Comparison of ENCODE assay signal across 21 cellular contexts in the genomic region with DNA sequence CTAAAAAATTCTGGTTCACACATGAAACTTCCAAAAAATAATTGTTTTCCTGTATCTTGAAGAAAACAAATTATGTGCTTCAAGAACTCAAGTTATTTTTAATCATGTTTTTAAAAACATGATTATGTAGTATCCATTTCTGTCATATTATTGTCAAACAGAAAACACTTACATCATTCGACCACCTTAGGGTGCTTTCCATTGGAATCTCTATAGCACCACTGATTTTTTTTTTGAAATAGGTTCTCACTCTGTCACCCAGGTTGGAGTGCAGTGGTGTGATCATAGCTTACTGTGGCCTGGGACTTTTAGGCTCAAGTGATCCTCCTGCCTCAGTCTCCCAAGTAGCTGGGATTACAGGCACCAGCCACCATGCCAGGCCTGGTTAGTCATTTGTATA.
DNase-seq lines count a peak whose midpoint lies in the region; ATAC-seq, FAIRE-seq and TF ChIP-seq lines count a peak whose summit lies in the region.
"Had no signal": no experiment of that assay in that cellular context is flagged by ENCODE, and none has a peak within 500 bp of the region (broad histone marks: within the 10 kb centered on the region; RNA-seq: fewer than 3 reads in every experiment).

No MANE protein-coding gene starts in this region.

- RAD21 ChIA-PET in GM12878 (lab: Charles Lee; ENCODE audit: unreplicated experiment): no interaction called here

- H3K79me2 ChIP-seq in GM12878 (ENCODE audit: control insufficient read depth, insufficient read depth, low read length): no peaks in the 10 kb centered on the region

- TF ChIP-seq CTCF in GM12865 (IDR thresholded peaks at IDR 0.05; ENCODE audit: insufficient read depth, low read depth, low read length, missing control alignments) (no peak), GM12878 (IDR thresholded peaks at IDR 0.05 in 2 of 3, conservative IDR thresholded peaks at IDR 0.05 in 1 of 3; ENCODE audit: control insufficient read depth in 2 of 3, extremely low read depth in 1 of 3, insufficient read depth in 1 of 3, low read depth in 3 of 3, low read length in 3 of 3) (no peak), lower lobe of right lung (IDR thresholded peaks at IDR 0.05) (no peak)

- H3K4me3 ChIP-seq in GM12865 (ENCODE audit: low read depth, low read length) (no peak overlapping the region), GM12878 (no peak overlapping the region), lower lobe of right lung (no peak overlapping the region)
- H3K4me3 ChIP-seq: A549; BLaER1 treated with 17β-estradiol and CSF1 and Interleukin-3, amounts not matched to agents 10 nM and 100 nM had no signal

- SMC1A ChIA-PET in GM12878 (lab: Charles Lee; ENCODE audit: uncharacterized antibody, unreplicated experiment): interaction anchor here (1.0 kb wide), 1 partner anchor 50 kb away, joined by 3 read pairs; no protein-coding TSS in a partner anchor

- H4K20me1 ChIP-seq in GM12878 (ENCODE audit: control insufficient read depth, insufficient read depth): no peaks in the 10 kb centered on the region
- H4K20me1 ChIP-seq: BLaER1 treated with 17β-estradiol and CSF1 and Interleukin-3, amounts not matched to agents 10 nM and 100 nM had no signal

- TF ChIP-seq POLR2A in GM12878 (IDR thresholded peaks at IDR 0.05; ENCODE audit: low read depth, low read length): no peak

- FAIRE-seq in GM12878 (lab: Jason Lieb, UNC): no peak
- FAIRE-seq: A549, D721Med, G401.6, GM12892, GM18507, GM19239 had no signal

- ATAC-seq in HG02610 (IDR thresholded peaks at IDR 0.05; ENCODE audit: unreplicated experiment) (peak; percentile 87), GM12878 (peak; percentile 86), lower lobe of right lung (no peak)
- ATAC-seq: A549; CD8-positive, alpha-beta T cell had no signal

- H3K9me3 ChIP-seq in GM12878 (replicated peaks; ENCODE audit: control insufficient read depth, insufficient read depth, low read length) (no peaks in the 10 kb centered on the region), lower lobe of right lung (no peaks in the 10 kb centered on the region)
- H3K9me3 ChIP-seq: A549; BLaER1 treated with 17β-estradiol and CSF1 and Interleukin-3, amounts not matched to agents 10 nM and 100 nM; Caco-2 had no signal

- TF ChIP-seq RAD21 in GM12878 (IDR thresholded peaks at IDR 0.05; ENCODE audit: insufficient read depth, low read depth, low read length): no peak

- 0% methylated on average over 1 of the region's 1 CpG for WGBS in GM12878 (ENCODE audit: insufficient coverage, insufficient replicate concordance, low lambda C conversion rate, missing lambda C conversion rate)

- no peaks in the 10 kb centered on the region for H3K36me3 ChIP-seq in GM12878 (ENCODE audit: control insufficient read depth in 2 of 2, insufficient read depth in 2 of 2, low read length in 1 of 2)
- no peaks in the 10 kb centered on the region for H3K36me3 ChIP-seq in lower lobe of right lung
- H3K36me3 ChIP-seq: BLaER1 treated with 17β-estradiol and CSF1 and Interleukin-3, amounts not matched to agents 10 nM and 100 nM had no signal

- POLR2A ChIA-PET in GM12878 (lab: Charles Lee): interaction anchor here (0.8 to 1.3 kb wide), 2 partner anchors 9 to 16 kb away, joined by 3 to 5 read pairs; no protein-coding TSS in a partner anchor

- 0 out of 4 replicates have a peak, but pooled peaks of 1 of the 2 experiments have one; percentile 22 for TF ChIP-seq EP300 in GM12878 (IDR thresholded peaks at IDR 0.05; ENCODE audit: borderline replicate concordance in 1 of 2, control insufficient read depth in 1 of 2, low read depth in 2 of 2, low read length in 2 of 2)

- in situ Hi-C loops in GM12878 (cut with MboI): no loop called here

- H3K9ac ChIP-seq in GM12878 (ENCODE audit: control insufficient read depth, insufficient read depth, low read length): no peak overlapping the region
- H3K9ac ChIP-seq: BLaER1 treated with 17β-estradiol and CSF1 and Interleukin-3, amounts not matched to agents 10 nM and 100 nM had no signal

- BruUV-seq in GM12878 (replicated peaks; lab: Mats Ljungman, UMichigan): no TSS peak

- intact Hi-C loops in GM12878 (cut with micrococcal nuclease; ENCODE audit: unreplicated experiment): no loop called here
- intact Hi-C loops in lower lobe of right lung (cut with DNase I): no loop called here

- no peak overlapping the region for H3K4me2 ChIP-seq in GM12878 (ENCODE audit: control insufficient read depth, insufficient read depth)
- H3K4me2 ChIP-seq: A549; BLaER1 treated with 17β-estradiol and CSF1 and Interleukin-3, amounts not matched to agents 10 nM and 100 nM had no signal

- no peak overlapping the region for H3K27ac ChIP-seq in GM12878 (ENCODE audit: control insufficient read depth, insufficient read depth)
- H3K27ac ChIP-seq in lower lobe of right lung: no peak overlapping the region
- H3K27ac ChIP-seq: 22Rv1; A549; BLaER1 treated with 17β-estradiol and CSF1 and Interleukin-3, amounts not matched to agents 10 nM and 100 nM; C4-2B had no signal

- CTCF ChIA-PET in GM12878 (lab: Yijun Ruan, JAX): no interaction called here

- H3K27me3 ChIP-seq in GM12878 (replicated peaks in 1 of 2; ENCODE audit: control insufficient read depth in 2 of 2, insufficient read depth in 2 of 2, low read length in 1 of 2) (no peaks in the 10 kb centered on the region), lower lobe of right lung (ENCODE audit: low read depth) (no peaks in the 10 kb centered on the region)
- H3K27me3 ChIP-seq: BLaER1 treated with 17β-estradiol and CSF1 and Interleukin-3, amounts not matched to agents 10 nM and 100 nM had no signal

- DNase-seq in GM12865 (ENCODE audit: low read depth): peak; percentile 3
- no peak for DNase-seq in GM12878 (ENCODE audit: low read depth, low spot score)
- no peak for DNase-seq in lower lobe of right lung
- DNase-seq in central memory CD4-positive, alpha-beta T cell: no peak
- DNase-seq: AML-193; Caco-2; Calu3; CD4-positive, alpha-beta T cell; CD8-positive, alpha-beta T cell; DMS79 treated with DMSO at 0.1 percent for 48 hours; GF-D8 had no signal

- no peak overlapping the region for H2AFZ ChIP-seq in GM12878 (ENCODE audit: control insufficient read depth, low read depth, low read length)

- H3K4me1 ChIP-seq in GM12878 (ENCODE audit: control insufficient read depth, insufficient read depth, low read length) (no peaks in the 10 kb centered on the region), lower lobe of right lung (no peaks in the 10 kb centered on the region)
- H3K4me1 ChIP-seq: A549; BLaER1 treated with 17β-estradiol and CSF1 and Interleukin-3, amounts not matched to agents 10 nM and 100 nM; Caco-2 had no signal

TF ChIP-seq in GM12878, 131 proteins besides CTCF, POLR2A, EP300 and RAD21 (continues in another document):
- TF ChIP-seq, protein P1, sequence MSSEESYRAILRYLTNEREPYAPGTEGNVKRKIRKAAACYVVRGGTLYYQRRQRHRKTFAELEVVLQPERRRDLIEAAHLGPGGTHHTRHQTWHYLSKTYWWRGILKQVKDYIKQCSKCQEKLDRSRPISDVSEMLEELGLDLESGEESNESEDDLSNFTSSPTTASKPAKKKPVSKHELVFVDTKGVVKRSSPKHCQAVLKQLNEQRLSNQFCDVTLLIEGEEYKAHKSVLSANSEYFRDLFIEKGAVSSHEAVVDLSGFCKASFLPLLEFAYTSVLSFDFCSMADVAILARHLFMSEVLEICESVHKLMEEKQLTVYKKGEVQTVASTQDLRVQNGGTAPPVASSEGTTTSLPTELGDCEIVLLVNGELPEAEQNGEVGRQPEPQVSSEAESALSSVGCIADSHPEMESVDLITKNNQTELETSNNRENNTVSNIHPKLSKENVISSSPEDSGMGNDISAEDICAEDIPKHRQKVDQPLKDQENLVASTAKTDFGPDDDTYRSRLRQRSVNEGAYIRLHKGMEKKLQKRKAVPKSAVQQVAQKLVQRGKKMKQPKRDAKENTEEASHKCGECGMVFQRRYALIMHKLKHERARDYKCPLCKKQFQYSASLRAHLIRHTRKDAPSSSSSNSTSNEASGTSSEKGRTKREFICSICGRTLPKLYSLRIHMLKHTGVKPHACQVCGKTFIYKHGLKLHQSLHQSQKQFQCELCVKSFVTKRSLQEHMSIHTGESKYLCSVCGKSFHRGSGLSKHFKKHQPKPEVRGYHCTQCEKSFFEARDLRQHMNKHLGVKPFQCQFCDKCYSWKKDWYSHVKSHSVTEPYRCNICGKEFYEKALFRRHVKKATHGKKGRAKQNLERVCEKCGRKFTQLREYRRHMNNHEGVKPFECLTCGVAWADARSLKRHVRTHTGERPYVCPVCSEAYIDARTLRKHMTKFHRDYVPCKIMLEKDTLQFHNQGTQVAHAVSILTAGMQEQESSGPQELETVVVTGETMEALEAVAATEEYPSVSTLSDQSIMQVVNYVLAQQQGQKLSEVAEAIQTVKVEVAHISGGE (CRISPR knock-in tag; IDR thresholded peaks at IDR 0.05): no peak
- TF ChIP-seq CREM (IDR thresholded peaks at IDR 0.05; ENCODE audit: low read depth) (peak; percentile 78), EZH2 (IDR thresholded peaks at IDR 0.05; ENCODE audit: borderline replicate concordance, control insufficient read depth, low read depth, low read length) (no peak), CBX3 (IDR thresholded peaks at IDR 0.05; ENCODE audit: borderline replicate concordance, low read depth) (no peak), NR2F1 (conservative IDR thresholded peaks at IDR 0.05) (no peak)
- TF ChIP-seq, protein P2, sequence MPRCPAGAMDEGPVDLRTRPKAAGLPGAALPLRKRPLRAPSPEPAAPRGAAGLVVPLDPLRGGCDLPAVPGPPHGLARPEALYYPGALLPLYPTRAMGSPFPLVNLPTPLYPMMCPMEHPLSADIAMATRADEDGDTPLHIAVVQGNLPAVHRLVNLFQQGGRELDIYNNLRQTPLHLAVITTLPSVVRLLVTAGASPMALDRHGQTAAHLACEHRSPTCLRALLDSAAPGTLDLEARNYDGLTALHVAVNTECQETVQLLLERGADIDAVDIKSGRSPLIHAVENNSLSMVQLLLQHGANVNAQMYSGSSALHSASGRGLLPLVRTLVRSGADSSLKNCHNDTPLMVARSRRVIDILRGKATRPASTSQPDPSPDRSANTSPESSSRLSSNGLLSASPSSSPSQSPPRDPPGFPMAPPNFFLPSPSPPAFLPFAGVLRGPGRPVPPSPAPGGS (IDR thresholded peaks at IDR 0.05; ENCODE audit: borderline replicate concordance, insufficient read depth, low read depth, low read length, poor library complexity, severe bottlenecking): no peak

Comparison
In these comparisons a context has a peak if more than half of its experiments do, and no peak if none do; other contexts are left out.
1. ATAC-seq: peak in HG02610 (single experiment) and GM12878 (single experiment); none in lower lobe of right lung (0 of 2).